ENCODE assay signal across 8 cellular contexts in the genomic region with DNA sequence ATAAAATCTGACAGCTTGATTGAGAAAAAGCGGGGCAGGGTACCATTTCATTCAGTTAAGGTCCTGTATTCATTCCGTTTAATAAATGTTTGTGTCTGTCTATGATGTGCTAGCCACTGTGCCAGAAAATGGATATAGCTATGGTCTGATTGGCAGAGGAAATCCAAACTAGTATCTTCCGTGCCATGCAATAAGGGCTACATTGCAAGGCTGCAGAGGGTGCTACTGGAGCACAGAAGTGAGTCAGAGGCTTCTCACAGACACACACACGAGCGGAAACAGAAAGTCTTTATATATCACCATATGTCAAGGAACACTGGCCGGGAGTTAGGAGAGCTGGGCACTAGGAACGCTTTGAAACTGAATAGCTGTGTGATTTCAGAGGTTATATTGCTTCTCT. TPM values are rescaled to one million over a fixed set of nuclear protein-coding genes. Genes with fewer than 3 reads are reported as not detected.
DNase-seq lines count a peak whose midpoint lies in the region; ATAC-seq and TF ChIP-seq lines count a peak whose summit lies in the region.
"Not testable (repeated sequence)": the region's sequence is repeated elsewhere in the genome, so short reads cannot be mapped to it uniquely, and the experiment has no call there.

No MANE protein-coding gene starts in this region.

- not testable (repeated sequence) for H3K36me3 ChIP-seq in Panc1 (ENCODE audit: control insufficient read depth, insufficient read depth, low read length)

- ATAC-seq in GM19467 (IDR thresholded peaks at IDR 0.05; ENCODE audit: unreplicated experiment) (peak; percentile 50), HG03520 (IDR thresholded peaks at IDR 0.05; ENCODE audit: unreplicated experiment) (peak; percentile 52), Panc1 (peak; percentile 52)

- peak overlapping the region; percentile 82 for H3K27ac ChIP-seq in Panc1 (ENCODE audit: low read length)

- H3K4me3 ChIP-seq in Panc1 (ENCODE audit: low read depth in 2 of 2, low read length in 2 of 2): peak overlapping the region; percentile 66 to 77

- not testable (repeated sequence) for H3K4me1 ChIP-seq in Panc1 (ENCODE audit: control insufficient read depth, insufficient read depth, low read length)

- peak; percentile 23 for TF ChIP-seq CTCF in Panc1 (IDR thresholded peaks at IDR 0.05)

- DNase-seq in CD1c-positive myeloid dendritic cell (ENCODE audit: extremely low spot score) (peak; percentile 48), fibroblast of gingiva (ENCODE audit: low read depth) (peak; percentile 79), middle frontal gyrus (ENCODE audit: extremely low spot score, low spot score) (peak; percentile 12)
- not testable (repeated sequence) for DNase-seq in Panc1 (ENCODE audit: low read depth, low spot score)
- peak; percentile 68 for DNase-seq in activated effector memory CD4-positive, alpha-beta T cell treated with anti-CD3 and anti-CD28 coated beads, Interleukin-2, amount 50 U/mL, for 16 hours
- DNase-seq in stimulated activated CD4-positive, alpha-beta T cell treated with anti-CD3 and anti-CD28 coated beads, TNF-alpha, amount 100 ng/mL, for 24 hours (ENCODE audit: low read depth in 3 of 3): peak in 2 of 3 experiments; percentile 23 to 29

- intact Hi-C loops in Panc1 (cut with micrococcal nuclease; ENCODE audit: unreplicated experiment): not testable (repeated sequence)

- CTCF ChIA-PET in Panc1 (lab: Charles Lee): not testable (repeated sequence)

- not testable (repeated sequence) for BruUV-seq in Panc1 (replicated peaks; lab: Mats Ljungman, UMichigan)

- in situ Hi-C loops in Panc1 (cut with HindIII; ENCODE audit: low pct_unique_long_range_greater_than_20kb, low sequenced_read_pairs): not testable (repeated sequence)

- POLR2A ChIA-PET in Panc1 (lab: Charles Lee): not testable (repeated sequence)

- H3K27me3 ChIP-seq in Panc1 (ENCODE audit: control insufficient read depth, insufficient read depth, low read length): not testable (repeated sequence)

- H3K9me3 ChIP-seq in Panc1 (ENCODE audit: control insufficient read depth, insufficient read depth, low read depth, low read length): not testable (repeated sequence)

RNA-seq across cellular contexts. Expression of a gene that starts 29.3 kb away (rescaled TPM):
- 9.9 TPM for total RNA-seq in Panc1 (2021; ENCODE audit: unreplicated experiment)
- 7.4 TPM for polyA plus RNA-seq in Panc1 (2012; ENCODE audit: insufficient read length)
